24 cellular contexts compared by ENCODE assay signal in genomic region chr4:102057122-102057521, GRCh38.
"Had no signal": no experiment of that assay in that cellular context is flagged by ENCODE, and none has a peak within 500 bp of the region (broad histone marks: within the 10 kb centered on the region; RNA-seq: fewer than 3 reads in every experiment).

No MANE protein-coding gene starts in this region.

- H3K4me3 ChIP-seq: esophagus squamous epithelium, heart right ventricle, left lung, ovary, right lobe of liver, stomach, thyroid gland, vagina had no signal

- H3K27ac Mint-ChIP-seq: effector memory CD8-positive, alpha-beta T cell; naive thymus-derived CD8-positive, alpha-beta T cell had no signal

- H3K27me3 Mint-ChIP-seq: effector memory CD8-positive, alpha-beta T cell had no signal

- H3K27me3 ChIP-seq: esophagus squamous epithelium, heart right ventricle, left lung, ovary, right lobe of liver, stomach, thyroid gland, vagina had no signal

- H3K27ac ChIP-seq: esophagus squamous epithelium, heart right ventricle, left lung, ovary, right lobe of liver, stomach, thyroid gland, vagina had no signal

- H3K4me1 ChIP-seq: esophagus squamous epithelium, heart right ventricle, left lung, right lobe of liver, thyroid gland, vagina had no signal

- H3K4me3 Mint-ChIP-seq: effector memory CD8-positive, alpha-beta T cell; naive thymus-derived CD8-positive, alpha-beta T cell had no signal

- H3K9me3 Mint-ChIP-seq: effector memory CD8-positive, alpha-beta T cell had no signal

- ATAC-seq: effector memory CD8-positive, alpha-beta T cell; heart right ventricle; left cardiac atrium; left lung; naive thymus-derived CD8-positive, alpha-beta T cell; right lobe of liver had no signal

- DNase-seq: cortex of kidney; effector memory CD8-positive, alpha-beta T cell; erythroblast; esophagus squamous epithelium; foreskin melanocyte; glutamatergic neuron; heart right ventricle; hippocampal formation; left cardiac atrium; left lung; mesendoderm; midbrain; naive thymus-derived CD8-positive, alpha-beta T cell; occipital lobe; ovary; right lobe of liver; small intestine; stimulated activated CD4-positive, alpha-beta T cell treated with anti-CD3 and anti-CD28 coated beads, Interleukin-15, amount 100 ng/mL, for 24 hours; stimulated activated CD4-positive, alpha-beta T cell treated with anti-CD3 and anti-CD28 coated beads, Interleukin-2, amount 100 ng/mL, for 48 hours; stimulated activated naive CD4-positive, alpha-beta T cell treated with Interleukin-2 at 50 U/mL for 16 hours; stomach; thyroid gland; trophoblast cell had no signal

- H3K4me1 Mint-ChIP-seq: naive thymus-derived CD8-positive, alpha-beta T cell had no signal

- H3K36me3 Mint-ChIP-seq: naive thymus-derived CD8-positive, alpha-beta T cell had no signal
